Comparison of ENCODE assay signal across 12 cellular contexts in the genomic region with DNA sequence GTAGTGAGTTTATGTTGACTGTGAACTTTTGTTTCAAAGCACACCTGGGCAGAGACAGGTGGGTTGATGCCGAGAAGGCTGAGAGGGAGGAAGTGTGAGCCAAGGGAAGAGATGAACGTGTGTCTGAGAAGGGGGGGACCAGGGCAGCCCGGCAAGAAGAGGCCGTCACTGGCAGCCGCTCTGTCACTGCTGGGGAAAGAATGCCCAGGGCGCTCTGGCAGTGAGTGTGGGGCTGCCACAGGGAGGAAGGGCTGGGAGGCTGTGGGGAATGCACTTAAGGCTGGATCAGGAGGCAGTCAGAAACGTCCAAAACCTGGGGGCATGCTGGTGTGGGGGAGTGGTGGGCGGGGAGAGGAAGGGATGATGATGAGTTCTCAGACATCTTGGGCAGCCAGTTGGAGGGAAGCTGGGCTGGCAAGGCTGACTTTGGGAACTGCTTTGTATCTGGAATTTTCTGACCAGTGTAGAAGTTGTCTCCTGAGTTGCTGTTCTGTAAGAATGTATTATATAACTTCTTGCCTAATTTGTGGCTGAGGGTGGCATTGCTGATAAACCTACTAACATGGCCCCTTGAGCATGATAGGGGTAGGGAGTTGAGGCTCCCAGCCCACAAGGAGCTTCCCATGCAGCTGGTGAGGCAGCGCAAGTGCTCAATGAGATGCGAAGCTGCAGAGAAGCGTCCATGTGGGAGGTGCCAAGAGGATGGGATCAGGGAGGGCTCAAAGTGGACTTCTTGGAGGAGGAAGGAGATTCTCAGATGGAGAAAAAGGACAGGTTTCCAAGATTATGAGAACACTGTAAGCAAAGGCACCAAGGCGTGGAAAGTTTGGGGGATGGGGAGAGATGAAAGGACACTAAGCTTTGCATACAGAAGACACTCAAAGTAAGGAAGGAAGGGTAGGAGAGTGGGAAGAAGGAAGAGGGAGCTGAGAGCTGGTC.
DNase-seq lines count a peak whose midpoint lies in the region; ATAC-seq and TF ChIP-seq lines count a peak whose summit lies in the region.
"Had no signal": no experiment of that assay in that cellular context is flagged by ENCODE, and none has a peak within 500 bp of the region (broad histone marks: within the 10 kb centered on the region; RNA-seq: fewer than 3 reads in every experiment).

No MANE protein-coding gene starts in this region.

- no peak overlapping the region for H3K4me3 Mint-ChIP-seq in activated CD4-positive, alpha-beta T cell treated with anti-CD3 and anti-CD28 coated beads for 36 hours
- no peak overlapping the region for H3K4me3 Mint-ChIP-seq in T-helper 17 cell
- H3K4me3 Mint-ChIP-seq: central memory CD8-positive, alpha-beta T cell had no signal

- POLR2A ChIA-PET in activated CD4-positive, alpha-beta T cell treated with anti-CD3 and anti-CD28 coated beads for 36 hours (lab: Charles Lee): no interaction called here

- intact Hi-C loops in activated CD4-positive, alpha-beta T cell treated with anti-CD3 and anti-CD28 coated beads for 36 hours (cut with DNase I, micrococcal nuclease): loop anchor here (5.0 to 10.0 kb wide), 2 partner anchors 147 to 150 kb away; no protein-coding TSS in a partner anchor
- intact Hi-C loops in mucosa of descending colon (cut with DNase I, micrococcal nuclease): loop anchor here (10.0 kb wide), 2 partner anchors 247 to 257 kb away; partner anchors contain the start of gene ZFP36L2 (in 1 of the 2)

- no peak overlapping the region for H3K9ac ChIP-seq in GM23248

- peaks cover 22% of the 10 kb centered on the region for H3K4me1 ChIP-seq in mucosa of descending colon (ENCODE audit: low read depth)
- H3K4me1 ChIP-seq in suprapubic skin: peaks cover 32% of the 10 kb centered on the region
- peaks cover 26% of the 10 kb centered on the region for H3K4me1 ChIP-seq in GM23248 (ENCODE audit: insufficient read depth)

- H3K36me3 Mint-ChIP-seq in activated CD4-positive, alpha-beta T cell treated with anti-CD3 and anti-CD28 coated beads for 36 hours (ENCODE audit: low read depth): no peaks in the 10 kb centered on the region
- no peaks in the 10 kb centered on the region for H3K36me3 Mint-ChIP-seq in T-helper 17 cell (ENCODE audit: low read depth)

- no peak for ATAC-seq in activated CD4-positive, alpha-beta T cell treated with anti-CD3 and anti-CD28 coated beads for 36 hours
- ATAC-seq in T-helper 17 cell (no peak), mucosa of descending colon (no peak), GM18907 (IDR thresholded peaks at IDR 0.05; ENCODE audit: unreplicated experiment) (no peak)

- H3F3A ChIP-seq in GM23248 (ENCODE audit: insufficient read depth): peaks cover 8% of the 10 kb centered on the region

- H3K9me2 ChIP-seq in GM23248 (ENCODE audit: insufficient read depth): no peaks in the 10 kb centered on the region

- no peak for TF ChIP-seq CTCF in mucosa of descending colon (IDR thresholded peaks at IDR 0.05)
- no peak for TF ChIP-seq CTCF in suprapubic skin (IDR thresholded peaks at IDR 0.05)

- no peak for TF ChIP-seq POLR2A in suprapubic skin (IDR thresholded peaks at IDR 0.05)

- H3K27ac ChIP-seq in suprapubic skin (no peak overlapping the region), GM23248 (no peak overlapping the region)
- H3K27ac ChIP-seq: upper lobe of left lung had no signal

- CTCF ChIA-PET in activated CD4-positive, alpha-beta T cell treated with anti-CD3 and anti-CD28 coated beads for 36 hours (lab: Charles Lee): interaction anchor here (0.6 to 1.2 kb wide), 8 partner anchors 119 to 507 kb away, joined by 3 to 4 read pairs (median 3); no protein-coding TSS in a partner anchor

- no peaks in the 10 kb centered on the region for H3K27me3 ChIP-seq in suprapubic skin
- H3K27me3 ChIP-seq in GM23248 (replicated peaks; ENCODE audit: insufficient read depth): no peaks in the 10 kb centered on the region
- H3K27me3 ChIP-seq: upper lobe of left lung had no signal

- no peaks in the 10 kb centered on the region for H3K79me2 ChIP-seq in GM23248 (ENCODE audit: insufficient read depth)

- in situ Hi-C loops in GM23248 (cut with MboI): loop anchor here (10.0 kb wide), 1 partner anchor 247 kb away; the partner anchor contains the start of gene ZFP36L2

- H3K9me3 ChIP-seq in T-helper 17 cell (ENCODE audit: control insufficient read depth, low read length, poor library complexity, severe bottlenecking) (no peaks in the 10 kb centered on the region), mucosa of descending colon (no peaks in the 10 kb centered on the region), suprapubic skin (no peaks in the 10 kb centered on the region), GM23248 (ENCODE audit: low read depth) (no peaks in the 10 kb centered on the region)
- H3K9me3 ChIP-seq: upper lobe of left lung had no signal

- no peaks in the 10 kb centered on the region for H3K27me3 Mint-ChIP-seq in activated CD4-positive, alpha-beta T cell treated with anti-CD3 and anti-CD28 coated beads for 36 hours
- H3K27me3 Mint-ChIP-seq in T-helper 17 cell: peaks cover 11% of the 10 kb centered on the region
- H3K27me3 Mint-ChIP-seq: central memory CD8-positive, alpha-beta T cell had no signal

- H3K9me3 Mint-ChIP-seq in activated CD4-positive, alpha-beta T cell treated with anti-CD3 and anti-CD28 coated beads for 36 hours (ENCODE audit: low read depth): no peaks in the 10 kb centered on the region
- H3K9me3 Mint-ChIP-seq: central memory CD8-positive, alpha-beta T cell had no signal

- 61% methylated on average over 12 of the region's 12 CpGs for WGBS in suprapubic skin
- WGBS in GM23248 (ENCODE audit: low coverage in 1 of 2, low lambda C conversion rate in 2 of 2, missing lambda C conversion rate in 2 of 2), 2 experiments: 91 to 92% methylated on average over 11 to 12 of the region's 12 CpGs

- H2AFZ ChIP-seq in GM23248: no peak overlapping the region

- H3K4me3 ChIP-seq in mucosa of descending colon (no peak overlapping the region), suprapubic skin (no peak overlapping the region), GM23248 (no peak overlapping the region)
- H3K4me3 ChIP-seq: upper lobe of left lung had no signal

- no peaks in the 10 kb centered on the region for H4K20me1 ChIP-seq in GM23248 (ENCODE audit: insufficient read depth)

- TF ChIP-seq EP300 in suprapubic skin (IDR thresholded peaks at IDR 0.05): no peak

- no peak for DNase-seq in activated CD4-positive, alpha-beta T cell treated with anti-CD3 and anti-CD28 coated beads for 36 hours
- no peak for DNase-seq in activated CD4-positive, alpha-beta T cell treated with anti-CD3 and anti-CD28 coated beads for 4 hours
- DNase-seq in T-helper 17 cell (no peak), mucosa of descending colon (peak in 2 of 3 donors; percentile 26 to 45), suprapubic skin (ENCODE audit: low spot score in 2 of 2) (peak; percentile 44 to 60), DMS79 treated with DMSO at 0.1 percent for 48 hours (lab: John Stamatoyannopoulos, UW) (no peak), GM23248 (no peak)
- DNase-seq: islet precursor cell, NCI-H1105 treated with DMSO at 0.1 percent for 48 hours, upper lobe of left lung had no signal

- H3K4me2 ChIP-seq in GM23248 (ENCODE audit: unreplicated experiment): no peak overlapping the region

- H3K4me1 Mint-ChIP-seq in activated CD4-positive, alpha-beta T cell treated with anti-CD3 and anti-CD28 coated beads for 36 hours: peaks cover 9% of the 10 kb centered on the region
- peaks cover 9% of the 10 kb centered on the region for H3K4me1 Mint-ChIP-seq in T-helper 17 cell

- H3K27ac Mint-ChIP-seq in activated CD4-positive, alpha-beta T cell treated with anti-CD3 and anti-CD28 coated beads for 36 hours: peak overlapping the region; percentile 22
- peak overlapping the region; percentile 29 for H3K27ac Mint-ChIP-seq in T-helper 17 cell

- H3K36me3 ChIP-seq in mucosa of descending colon (ENCODE audit: low read depth): no peaks in the 10 kb centered on the region
- H3K36me3 ChIP-seq in suprapubic skin: no peaks in the 10 kb centered on the region
- H3K36me3 ChIP-seq in GM23248 (ENCODE audit: low read depth): no peaks in the 10 kb centered on the region
- H3K36me3 ChIP-seq: upper lobe of left lung had no signal

Comparison
In these comparisons a context has a peak if more than half of its experiments do, and no peak if none do; other contexts are left out.
1. DNase-seq: peak in mucosa of descending colon (2 of 3) and suprapubic skin (2 of 2); none in activated CD4-positive, alpha-beta T cell treated with anti-CD3 and anti-CD28 coated beads for 36 hours (single experiment), activated CD4-positive, alpha-beta T cell treated with anti-CD3 and anti-CD28 coated beads for 4 hours (0 of 2), T-helper 17 cell (0 of 3), DMS79 treated with DMSO at 0.1 percent for 48 hours (single experiment) and GM23248 (single experiment).